13 cellular contexts compared by ENCODE assay signal in the genomic region with DNA sequence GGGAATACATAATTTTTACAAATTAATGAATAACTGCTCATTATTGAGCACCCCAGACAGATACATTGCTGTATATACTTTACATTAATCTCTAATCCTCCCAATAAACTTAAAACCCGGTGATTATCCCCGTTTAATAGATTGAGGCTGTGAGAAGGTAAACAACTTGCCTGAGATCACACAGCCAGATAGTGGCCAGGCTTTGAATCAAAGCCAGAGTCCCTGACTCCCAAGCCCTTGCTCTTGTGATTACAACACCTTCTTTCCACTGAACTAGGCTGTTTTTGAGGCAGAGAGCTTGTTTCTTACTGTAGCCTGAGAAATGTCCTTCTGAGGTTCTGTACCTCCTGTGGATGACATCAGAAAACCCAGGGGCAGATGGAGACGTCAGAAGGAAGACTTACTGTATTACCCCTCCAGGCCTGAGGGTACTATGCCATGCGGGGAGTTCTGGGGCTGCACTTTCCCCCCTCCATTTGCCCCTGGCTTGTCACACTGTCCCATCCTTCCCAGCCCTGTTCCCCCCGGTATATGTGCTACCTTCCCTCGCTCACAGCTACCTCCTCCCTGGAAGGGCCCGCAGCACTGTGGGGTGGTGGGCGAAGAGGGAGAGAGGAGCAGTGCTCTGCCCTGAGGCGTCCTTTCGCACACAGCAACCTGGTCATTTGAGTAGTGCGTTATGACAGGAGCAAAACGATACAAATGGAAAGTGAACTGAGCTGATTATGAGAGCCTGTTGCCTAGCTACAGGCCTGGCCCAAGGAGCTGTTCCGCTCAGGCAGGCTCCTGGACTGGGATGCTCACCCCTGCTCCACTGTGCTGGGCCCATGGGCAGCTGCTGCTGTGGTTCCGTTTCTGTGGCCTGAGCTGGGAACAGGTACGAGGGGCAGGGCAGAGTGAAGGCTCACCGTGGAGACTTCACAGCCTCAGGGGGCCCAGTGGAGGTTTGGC. TPM values are rescaled to one million over a fixed set of nuclear protein-coding genes. Genes with fewer than 3 reads are reported as not detected.
DNase-seq lines count a peak whose midpoint lies in the region; ATAC-seq and TF ChIP-seq lines count a peak whose summit lies in the region.
"Had no signal": no experiment of that assay in that cellular context is flagged by ENCODE, and none has a peak within 500 bp of the region (broad histone marks: within the 10 kb centered on the region; RNA-seq: fewer than 3 reads in every experiment).

No MANE protein-coding gene starts in this region.

- H2AFZ ChIP-seq in OCI-LY7 (ENCODE audit: low read length), result no peak overlapping the region

- H3K4me3 Mint-ChIP-seq in CD4-positive, CD25-positive, alpha-beta regulatory T cell, result peak overlapping the region in 2 of 4 donors; percentile 74 to 92
- peak overlapping the region; percentile 18 to 85 (median 55) for H3K4me3 Mint-ChIP-seq in nephron

- H3K27ac ChIP-seq in CD4-positive, CD25-positive, alpha-beta regulatory T cell (ENCODE audit: insufficient read depth, low read length, poor library complexity, severe bottlenecking), result no peak overlapping the region
- no peak overlapping the region for H3K27ac ChIP-seq in OCI-LY7 (ENCODE audit: low read depth, low read length, poor library complexity, severe bottlenecking)

- H3K4me3 ChIP-seq in CD4-positive, CD25-positive, alpha-beta regulatory T cell (ENCODE audit: low read depth, low read length), result no peak overlapping the region
- H3K4me3 ChIP-seq in GM12865 (ENCODE audit: low read depth, low read length) (no peak overlapping the region), adipocyte (ENCODE audit: low read length) (no peak overlapping the region), OCI-LY7 (ENCODE audit: low read depth, low read length, poor library complexity, severe bottlenecking) (no peak overlapping the region)

- no peaks in the 10 kb centered on the region; the same call in 1 of the 2 replicates for H4K20me1 ChIP-seq in OCI-LY7 (ENCODE audit: insufficient read depth, low read length)

- no peaks in the 10 kb centered on the region for H3K9me2 ChIP-seq in OCI-LY7 (ENCODE audit: insufficient read depth, low read length)

- H3K36me3 ChIP-seq in CD4-positive, CD25-positive, alpha-beta regulatory T cell (ENCODE audit: control insufficient read depth, insufficient read depth, low read length), result no peaks in the 10 kb centered on the region
- no peaks in the 10 kb centered on the region for H3K36me3 ChIP-seq in adipocyte (ENCODE audit: control insufficient read depth, insufficient read depth, low read length, severe bottlenecking)
- no peaks in the 10 kb centered on the region for H3K36me3 ChIP-seq in OCI-LY7 (ENCODE audit: insufficient read depth, low read length)

- ATAC-seq in CD4-positive, CD25-positive, alpha-beta regulatory T cell (ENCODE audit: low read depth in 2 of 2), result no peak
- ATAC-seq: effector memory CD8-positive, alpha-beta T cell had no signal

- peaks cover 21% of the 10 kb centered on the region for H3K4me1 ChIP-seq in CD4-positive, CD25-positive, alpha-beta regulatory T cell (ENCODE audit: control insufficient read depth, insufficient read depth, low read length, poor library complexity, severe bottlenecking)
- H3K4me1 ChIP-seq in adipocyte (ENCODE audit: control insufficient read depth, insufficient read depth, low read length) (peaks cover 30% of the 10 kb centered on the region), OCI-LY7 (ENCODE audit: insufficient read depth, low read length, poor library complexity, severe bottlenecking) (peaks cover 21% of the 10 kb centered on the region)

- TF ChIP-seq CTCF in GM12865 (IDR thresholded peaks at IDR 0.05; ENCODE audit: insufficient read depth, low read depth, low read length, missing control alignments) (no peak), nephron (IDR thresholded peaks at IDR 0.05; ENCODE audit: unreplicated experiment in 3 of 3) (no peak), OCI-LY7 (conservative IDR thresholded peaks at IDR 0.05; ENCODE audit: low read length) (no peak)

- no peaks in the 10 kb centered on the region for H3K9me3 Mint-ChIP-seq in CD4-positive, CD25-positive, alpha-beta regulatory T cell
- H3K9me3 Mint-ChIP-seq in nephron, result no peaks in the 10 kb centered on the region
- H3K9me3 Mint-ChIP-seq: effector memory CD8-positive, alpha-beta T cell had no signal

- H3K27me3 Mint-ChIP-seq in CD4-positive, CD25-positive, alpha-beta regulatory T cell, result no peaks in the 10 kb centered on the region
- peaks cover 54% of the 10 kb centered on the region for H3K27me3 Mint-ChIP-seq in nephron (ENCODE audit: low read depth)
- H3K27me3 Mint-ChIP-seq: effector memory CD8-positive, alpha-beta T cell had no signal

- no peak for DNase-seq in CD4-positive, CD25-positive, alpha-beta regulatory T cell
- DNase-seq in GM12865 (ENCODE audit: low read depth), result peak; percentile 28
- DNase-seq in adipocyte (ENCODE audit: low read depth), result peak; percentile 49
- DNase-seq in NCI-H1930 (lab: John Stamatoyannopoulos, UW), result no peak
- no peak for DNase-seq in activated CD4-positive, CD25-positive, alpha-beta regulatory T cell treated with anti-CD3 and anti-CD28 coated beads, Interleukin-2, amount 50 U/mL, for 72 hours
- DNase-seq in OCI-LY7 (ENCODE audit: low spot score), result no peak
- DNase-seq in stimulated activated CD8-positive, alpha-beta memory T cell treated with anti-CD3 and anti-CD28 coated beads, Interleukin-4, amount 100 ng/mL, for 48 hours, result no peak
- DNase-seq: activated CD4-positive, alpha-beta T cell treated with anti-CD3 and anti-CD28 coated beads, Interleukin-2, amount 50 U/mL, for 4 hours; amniotic stem cell; COR-L47; effector memory CD8-positive, alpha-beta T cell; midbrain had no signal

- no peak overlapping the region for H3K4me2 ChIP-seq in OCI-LY7 (ENCODE audit: low read length)

- no peaks in the 10 kb centered on the region for H3K9me3 ChIP-seq in CD4-positive, CD25-positive, alpha-beta regulatory T cell (ENCODE audit: control insufficient read depth in 2 of 2, low read length in 2 of 2)
- no peaks in the 10 kb centered on the region for H3K9me3 ChIP-seq in adipocyte (ENCODE audit: control insufficient read depth, low read length)
- H3K9me3 ChIP-seq in OCI-LY7 (ENCODE audit: low read length), result no peaks in the 10 kb centered on the region

- H3K27me3 ChIP-seq in CD4-positive, CD25-positive, alpha-beta regulatory T cell (ENCODE audit: control insufficient read depth, insufficient read depth, low read length), result no peaks in the 10 kb centered on the region
- no peaks in the 10 kb centered on the region for H3K27me3 ChIP-seq in adipocyte (replicated peaks; ENCODE audit: control insufficient read depth, insufficient read depth, low read length)

- POLR2A ChIA-PET in OCI-LY7 (lab: Charles Lee), result interaction anchor here (0.6 kb wide), 1 partner anchor 669 kb away, joined by 3 read pairs; no protein-coding TSS in a partner anchor

- CTCF ChIA-PET in OCI-LY7 (lab: Charles Lee; ENCODE audit: unreplicated experiment), result interaction anchor here (0.6 kb wide), 1 partner anchor 562 kb away, joined by 3 read pairs; no protein-coding TSS in a partner anchor

- no TSS peak for BruUV-seq in OCI-LY7 (replicated peaks; lab: Mats Ljungman, UMichigan)

- no peaks in the 10 kb centered on the region for H3K79me2 ChIP-seq in OCI-LY7 (ENCODE audit: insufficient read depth, low read depth, low read length)

- peak overlapping the region; percentile 31 for H3K9ac ChIP-seq in adipocyte (ENCODE audit: low read length)

- no peaks in the 10 kb centered on the region for H3K36me3 Mint-ChIP-seq in CD4-positive, CD25-positive, alpha-beta regulatory T cell
- no peaks in the 10 kb centered on the region for H3K36me3 Mint-ChIP-seq in nephron (ENCODE audit: low read depth)

- peak overlapping the region in 2 of 3 donors; percentile 60 to 80 for H3K27ac Mint-ChIP-seq in CD4-positive, CD25-positive, alpha-beta regulatory T cell
- H3K27ac Mint-ChIP-seq in nephron, result no peak overlapping the region

- intact Hi-C loops in OCI-LY7 (cut with micrococcal nuclease; ENCODE audit: unreplicated experiment), result no loop called here

- peaks cover 0 to 46% (median 14%) of the 10 kb centered on the region in 4 donors for H3K4me1 Mint-ChIP-seq in CD4-positive, CD25-positive, alpha-beta regulatory T cell
- peaks cover 19% of the 10 kb centered on the region for H3K4me1 Mint-ChIP-seq in nephron

RNA-seq across cellular contexts. Expression of a gene that starts 4.6 kb away (rescaled TPM):
- total RNA-seq in CD4-positive, CD25-positive, alpha-beta regulatory T cell, result 16.4 TPM
- 1 to 10 TPM in 3 of 4 donors, under 1 TPM in 1; 0.68 to 1.7 (median 1.3) TPM for polyA plus RNA-seq in CD4-positive, CD25-positive, alpha-beta regulatory T cell
- total RNA-seq in OCI-LY7 (2014; rRNA removed; shearing (Covaris generic)), result 3.9 and 5.6 TPM in 2 replicates
- 17.8 and 18.5 TPM in 2 replicates for total RNA-seq in OCI-LY7 (2022)

Comparison
In these comparisons a context has a peak if more than half of its experiments do, and no peak if none do; other contexts are left out.
1. DNase-seq: peak in GM12865 (single experiment) and adipocyte (single experiment); none in CD4-positive, CD25-positive, alpha-beta regulatory T cell (0 of 3), NCI-H1930 (0 of 2), activated CD4-positive, CD25-positive, alpha-beta regulatory T cell treated with anti-CD3 and anti-CD28 coated beads, Interleukin-2, amount 50 U/mL, for 72 hours (single experiment), OCI-LY7 (single experiment) and stimulated activated CD8-positive, alpha-beta memory T cell treated with anti-CD3 and anti-CD28 coated beads, Interleukin-4, amount 100 ng/mL, for 48 hours (single experiment).
2. H3K27ac Mint-ChIP-seq: peak in CD4-positive, CD25-positive, alpha-beta regulatory T cell (2 of 3); none in nephron (0 of 3).